ENCODE assay signal across 16 cellular contexts in the genomic region with DNA sequence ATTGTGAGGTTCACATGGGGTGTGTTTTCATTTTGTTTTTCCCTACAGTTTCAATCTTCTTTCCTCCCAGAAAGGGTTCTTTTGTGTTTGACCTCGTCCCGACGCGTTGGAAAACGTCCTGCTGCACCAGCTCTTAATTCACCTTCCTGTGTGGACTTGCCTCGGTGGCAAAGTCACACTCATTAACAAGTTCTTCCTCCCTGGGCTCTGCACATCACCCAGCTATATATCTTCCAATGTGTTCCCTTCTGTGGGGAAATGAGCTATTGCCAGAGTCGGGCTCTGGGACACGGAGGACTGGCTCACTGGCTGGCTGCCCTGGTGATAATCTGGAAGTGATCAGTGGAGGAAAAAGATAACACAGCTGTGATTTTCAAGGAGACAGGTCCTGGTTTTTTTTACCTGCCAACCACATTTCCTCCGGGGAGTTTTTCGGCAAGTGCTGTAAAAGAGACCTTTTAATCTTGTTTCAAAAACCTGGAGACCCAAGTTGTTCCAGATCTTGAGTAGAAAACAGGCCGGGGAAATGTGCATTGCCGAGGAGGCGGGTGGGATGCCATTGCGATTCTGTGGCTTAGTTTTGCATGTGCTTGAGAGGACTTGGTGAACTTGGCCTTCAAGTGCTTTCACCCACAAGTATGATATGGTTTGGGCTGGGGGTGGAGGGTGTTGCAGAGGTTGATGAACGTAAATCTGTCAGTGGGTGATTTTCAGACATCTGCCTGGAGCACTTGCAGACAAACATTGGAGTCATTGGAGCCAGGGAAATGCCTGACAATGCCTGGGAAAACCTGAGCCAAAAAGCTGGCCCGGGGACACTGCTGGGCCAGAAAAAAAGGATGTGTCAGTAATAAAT.
A peak's percentile ranks its signal among the peaks of the same experiment; 100 is the strongest.
DNase-seq lines count a peak whose midpoint lies in the region; ATAC-seq and TF ChIP-seq lines count a peak whose summit lies in the region.
"Had no signal": no experiment of that assay in that cellular context is flagged by ENCODE, and none has a peak within 500 bp of the region (broad histone marks: within the 10 kb centered on the region; RNA-seq: fewer than 3 reads in every experiment).

No MANE protein-coding gene starts in this region.

- no peaks in the 10 kb centered on the region for H3K36me3 Mint-ChIP-seq in neural progenitor cell

- H3K4me3 ChIP-seq in esophagus squamous epithelium, result peak overlapping the region in 1 of 4 donors; percentile 25
- H3K4me3 ChIP-seq in neural progenitor cell, result no peak overlapping the region
- H3K4me3 ChIP-seq: stomach had no signal

- TF ChIP-seq POLR2A in esophagus squamous epithelium (IDR thresholded peaks at IDR 0.05), result no peak

- H3K9ac ChIP-seq in neural progenitor cell, result no peak overlapping the region

- H3K4me2 ChIP-seq in neural progenitor cell, result no peak overlapping the region

- H3K36me3 ChIP-seq in esophagus squamous epithelium, result no peaks in the 10 kb centered on the region
- H3K36me3 ChIP-seq in neural progenitor cell, result no peaks in the 10 kb centered on the region
- H3K36me3 ChIP-seq: stomach had no signal

- H3K27ac ChIP-seq in esophagus squamous epithelium (peak overlapping the region; percentile 53 to 79 (median 66)), neural progenitor cell (no peak overlapping the region)
- H3K27ac ChIP-seq: stomach had no signal

- H3K27me3 Mint-ChIP-seq in neural progenitor cell (ENCODE audit: insufficient read depth, low read depth), result peaks cover 10% of the 10 kb centered on the region

- intact Hi-C loops in esophagus squamous epithelium (cut with DNase I) (no loop called here), posterior vena cava (cut with DNase I) (no loop called here)

- no peak overlapping the region for H2AFZ ChIP-seq in neural progenitor cell (replicated peaks)

- no peak for ATAC-seq in HG02884 (IDR thresholded peaks at IDR 0.05; ENCODE audit: unreplicated experiment)

- H3K4me1 Mint-ChIP-seq in neural progenitor cell, result peaks cover 8% of the 10 kb centered on the region
- H3K4me1 Mint-ChIP-seq: B cell had no signal

- 21 to 26% methylated on average over 16 of the region's 16 CpGs for WGBS in esophagus squamous epithelium, 2 donors

- H3K9me3 Mint-ChIP-seq in neural progenitor cell, result no peaks in the 10 kb centered on the region

- H3K4me1 ChIP-seq in esophagus squamous epithelium, result peaks cover 0 to 35% (median 5%) of the 10 kb centered on the region in 3 donors
- peaks cover 10% of the 10 kb centered on the region for H3K4me1 ChIP-seq in neural progenitor cell
- H3K4me1 ChIP-seq: stomach had no signal

- H3K27ac Mint-ChIP-seq in neural progenitor cell, result no peak overlapping the region
- H3K27ac Mint-ChIP-seq: B cell had no signal

- peak; percentile 32 for DNase-seq in Daoy (ENCODE audit: low read depth)
- peak; percentile 46 for DNase-seq in NCI-H69 (lab: John Stamatoyannopoulos, UW)
- no peak for DNase-seq in esophagus squamous epithelium (lab: John Stamatoyannopoulos, UW)
- DNase-seq in neural progenitor cell (ENCODE audit: low spot score), result no peak
- DNase-seq in germinal center (ENCODE audit: low spot score), result no peak
- DNase-seq in H4 (ENCODE audit: low spot score), result no peak
- no peak for DNase-seq in posterior vena cava (ENCODE audit: low spot score)
- DNase-seq: activated T-cell treated with anti-CD3 and anti-CD28 coated beads, Interleukin-2, amount 50 U/mL, for 48 hours; effector memory CD4-positive, alpha-beta T cell; GDM1; KG1; NCI-H187 treated with DMSO at 0.1 percent for 48 hours; NK-92 treated with Interleukin-12 subunit alpha and Interleukin-12 subunit beta, amount 100 ng/mL, for 24 hours; stomach had no signal

- no peaks in the 10 kb centered on the region for H3K79me2 ChIP-seq in neural progenitor cell (ENCODE audit: low read depth)

- no peaks in the 10 kb centered on the region for H3F3A ChIP-seq in neural progenitor cell (ENCODE audit: low read depth)

- TF ChIP-seq CTCF in esophagus squamous epithelium (IDR thresholded peaks at IDR 0.05), result no peak
- no peak for TF ChIP-seq CTCF in neural progenitor cell (IDR thresholded peaks at IDR 0.05)

- H3K27me3 ChIP-seq in esophagus squamous epithelium, result peaks cover 0 to 5% (median 0%) of the 10 kb centered on the region in 4 donors
- no peaks in the 10 kb centered on the region for H3K27me3 ChIP-seq in neural progenitor cell

- peak overlapping the region; percentile 4 for H3K4me3 Mint-ChIP-seq in neural progenitor cell
- H3K4me3 Mint-ChIP-seq: B cell had no signal

- no peaks in the 10 kb centered on the region for H4K20me1 ChIP-seq in neural progenitor cell (ENCODE audit: low read depth)

- H3K9me3 ChIP-seq in esophagus squamous epithelium (no peaks in the 10 kb centered on the region), neural progenitor cell (ENCODE audit: low read depth) (no peaks in the 10 kb centered on the region)
- H3K9me3 ChIP-seq: stomach had no signal

Comparison
In these comparisons a context has a peak if more than half of its experiments do, and no peak if none do; other contexts are left out.
1. DNase-seq: peak in Daoy (single experiment) and NCI-H69 (single experiment); none in esophagus squamous epithelium (single experiment), neural progenitor cell (single experiment), germinal center (single experiment), H4 (single experiment) and posterior vena cava (single experiment).